Comparison of ENCODE assay signal across 1 cellular context in the genomic region with DNA sequence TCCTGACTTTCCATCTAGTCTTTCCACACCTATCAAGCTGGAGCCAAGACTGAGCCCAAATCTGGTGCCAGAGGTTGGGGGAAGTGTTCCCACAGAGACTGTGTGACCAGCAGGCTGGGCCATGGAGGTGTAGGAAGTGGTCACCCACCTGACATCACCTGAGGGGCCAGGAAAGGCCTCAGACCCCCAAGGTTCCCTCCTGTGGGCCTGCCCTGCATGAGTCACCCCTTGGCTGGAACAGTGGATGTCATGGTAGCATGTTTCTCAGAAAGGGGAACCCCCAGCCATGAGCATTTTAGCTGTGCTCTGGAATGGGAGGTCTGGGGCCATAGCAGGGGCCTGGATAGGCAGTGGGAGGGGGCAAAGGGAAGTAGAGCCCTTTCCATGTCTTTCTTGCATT.
TF ChIP-seq lines count a peak whose summit lies in the region.

No MANE protein-coding gene starts in this region.

TF ChIP-seq in HEK293, 187 proteins besides CTCF, POLR2A, EP300 and RAD21 (continued from another document):
- TF ChIP-seq, protein P1, sequence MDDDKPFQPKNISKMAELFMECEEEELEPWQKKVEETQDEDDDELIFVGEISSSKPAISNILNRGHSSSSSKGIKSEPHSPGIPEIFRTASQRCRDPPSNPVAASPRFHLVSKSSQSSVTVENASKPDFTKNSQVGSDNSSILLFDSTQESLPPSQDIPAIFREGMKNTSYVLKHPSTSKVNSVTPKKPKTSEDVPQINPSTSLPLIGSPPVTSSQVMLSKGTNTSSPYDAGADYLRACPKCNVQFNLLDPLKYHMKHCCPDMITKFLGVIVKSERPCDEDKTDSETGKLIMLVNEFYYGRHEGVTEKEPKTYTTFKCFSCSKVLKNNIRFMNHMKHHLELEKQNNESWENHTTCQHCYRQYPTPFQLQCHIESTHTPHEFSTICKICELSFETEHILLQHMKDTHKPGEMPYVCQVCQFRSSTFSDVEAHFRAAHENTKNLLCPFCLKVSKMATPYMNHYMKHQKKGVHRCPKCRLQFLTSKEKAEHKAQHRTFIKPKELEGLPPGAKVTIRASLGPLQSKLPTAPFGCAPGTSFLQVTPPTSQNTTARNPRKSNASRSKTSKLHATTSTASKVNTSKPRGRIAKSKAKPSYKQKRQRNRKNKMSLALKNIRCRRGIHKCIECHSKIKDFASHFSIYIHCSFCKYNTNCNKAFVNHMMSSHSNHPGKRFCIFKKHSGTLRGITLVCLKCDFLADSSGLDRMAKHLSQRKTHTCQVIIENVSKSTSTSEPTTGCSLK (tag by site-specific recombination; IDR thresholded peaks at IDR 0.05): no peak
- TF ChIP-seq ZSCAN4 (tag by site-specific recombination; IDR thresholded peaks at IDR 0.05) (no peak), ZFP69B (tag by site-specific recombination; IDR thresholded peaks at IDR 0.05) (no peak)
